In the genomic region with DNA sequence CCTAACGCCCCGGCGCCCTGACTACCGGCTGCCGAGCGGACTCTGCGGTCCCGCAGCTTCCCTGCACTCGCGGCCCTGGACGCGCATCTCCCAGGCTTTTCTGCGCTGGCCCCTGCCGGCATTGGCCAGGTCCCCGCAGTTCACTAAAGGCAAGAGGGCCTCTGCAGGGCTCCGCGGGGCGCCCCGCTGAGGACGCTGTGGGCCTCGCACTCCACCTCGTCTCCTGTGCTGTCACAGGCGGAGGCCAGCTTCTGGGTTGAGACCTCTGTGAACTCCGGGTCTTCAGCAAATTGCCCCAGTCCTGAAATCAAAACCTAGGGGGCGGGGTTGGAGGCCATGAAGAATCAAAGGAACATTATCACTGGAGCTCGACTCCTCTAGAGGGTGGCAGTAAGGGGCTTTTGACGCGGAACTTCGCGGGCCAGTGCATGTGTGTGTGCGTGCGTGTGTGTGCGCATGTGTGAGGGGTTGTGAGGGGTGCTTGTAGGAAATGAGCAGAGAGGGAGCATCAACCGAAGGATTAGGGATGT, we compare ENCODE assay signal across 8 cellular contexts.
DNase-seq lines count a peak whose midpoint lies in the region; ATAC-seq, FAIRE-seq and TF ChIP-seq lines count a peak whose summit lies in the region.

No MANE protein-coding gene starts in this region.

- FAIRE-seq in GM12878 (lab: Jason Lieb, UNC) (no peak), kidney (lab: Jason Lieb, UNC) (no peak), HTR-8/SVneo (lab: Jason Lieb, UNC) (no peak)

- H4K8ac ChIP-seq in IMR-90 (ENCODE audit: low read depth in 2 of 2, low read length in 2 of 2), result peak overlapping the region in 1 of 2 experiments; percentile 28; a peak in 1 of 4 replicates

- H3K9me3 ChIP-seq in IMR-90 (ENCODE audit: control insufficient read depth, insufficient read depth, low read length), result no peaks in the 10 kb centered on the region
- H3K9me3 ChIP-seq in GM12878 (replicated peaks; ENCODE audit: control insufficient read depth, insufficient read depth, low read length), result no peaks in the 10 kb centered on the region
- H3K9me3 ChIP-seq in kidney (ENCODE audit: control insufficient read depth in 1 of 2, low read length in 2 of 2), result no peaks in the 10 kb centered on the region

- no peak overlapping the region for H3K4ac ChIP-seq in IMR-90 (ENCODE audit: low read depth, low read length)

- no peaks in the 10 kb centered on the region for H4K20me1 ChIP-seq in IMR-90 (ENCODE audit: insufficient read depth, low read length)
- no peaks in the 10 kb centered on the region; the same call in 1 of the 2 replicates for H4K20me1 ChIP-seq in GM12878 (ENCODE audit: control insufficient read depth, insufficient read depth)

- no peak overlapping the region for H2BK20ac ChIP-seq in IMR-90 (ENCODE audit: low read depth, low read length)

- RAD21 ChIA-PET in GM12878 (lab: Charles Lee; ENCODE audit: unreplicated experiment), result no interaction called here

- in situ Hi-C loops in IMR-90 (cut with MboI; ENCODE audit: low sequenced_read_pairs), result loop anchor here (25.0 kb wide), 2 partner anchors 511 to 1311 kb away; no protein-coding TSS in a partner anchor
- in situ Hi-C loops in GM12878 (cut with MboI), result no loop called here

- H3K9ac ChIP-seq in IMR-90 (ENCODE audit: low read depth, low read length), result no peak overlapping the region
- peak overlapping the region; percentile 2; the same call in 1 of the 2 replicates for H3K9ac ChIP-seq in GM12878 (ENCODE audit: control insufficient read depth, insufficient read depth, low read length)
- peak overlapping the region in 1 of 2 donors; percentile 35 for H3K9ac ChIP-seq in kidney (ENCODE audit: low read length in 2 of 2)

- no peaks in the 10 kb centered on the region for H3K36me3 ChIP-seq in IMR-90 (ENCODE audit: control insufficient read depth, insufficient read depth, low read length)
- H3K36me3 ChIP-seq in GM12878 (ENCODE audit: control insufficient read depth in 2 of 2, insufficient read depth in 2 of 2, low read length in 1 of 2), result no peaks in the 10 kb centered on the region
- no peaks in the 10 kb centered on the region for H3K36me3 ChIP-seq in kidney (ENCODE audit: control insufficient read depth in 1 of 2, insufficient read depth in 2 of 2, low read length in 2 of 2)

- H3K14ac ChIP-seq in IMR-90 (replicated peaks; ENCODE audit: low read depth, low read length), result no peak overlapping the region

- no peak for TF ChIP-seq EP300 in GM12878 (IDR thresholded peaks at IDR 0.05; ENCODE audit: borderline replicate concordance in 1 of 2, control insufficient read depth in 1 of 2, low read depth in 2 of 2, low read length in 2 of 2)

- intact Hi-C loops in IMR-90 (cut with micrococcal nuclease) (no loop called here), GM12878 (cut with micrococcal nuclease; ENCODE audit: unreplicated experiment) (no loop called here), kidney (cut with DNase I) (no loop called here)

- CTCF ChIA-PET in IMR-90 (lab: Yijun Ruan, JAX), result no interaction called here
- CTCF ChIA-PET in GM12878 (lab: Yijun Ruan, JAX), result interaction anchor here (0.7 kb wide), 1 partner anchor 868 kb away, joined by 3 read pairs; no protein-coding TSS in a partner anchor

- no peak overlapping the region for H2BK15ac ChIP-seq in IMR-90 (ENCODE audit: low read depth, low read length)

- no peak overlapping the region for H3K23ac ChIP-seq in IMR-90 (ENCODE audit: low read depth, low read length)

- H2BK5ac ChIP-seq in IMR-90 (ENCODE audit: low read depth, low read length, poor library complexity, severe bottlenecking), result no peak overlapping the region

- no peak overlapping the region for H3K18ac ChIP-seq in IMR-90 (ENCODE audit: low read depth, low read length)

- no peak overlapping the region; the same call in 1 of the 2 replicates for H3K4me2 ChIP-seq in IMR-90 (ENCODE audit: low read depth, low read length)
- peak overlapping the region; percentile 66; the same call in 1 of the 2 replicates for H3K4me2 ChIP-seq in GM12878 (ENCODE audit: control insufficient read depth, insufficient read depth)

- ATAC-seq in GM18861 (IDR thresholded peaks at IDR 0.05; ENCODE audit: unreplicated experiment) (peak; percentile 39), IMR-90 (ENCODE audit: low read depth) (peak; percentile 13; the same call in 1 of the 2 replicates), GM12878 (peak; percentile 78)

- no peak overlapping the region for H2BK120ac ChIP-seq in IMR-90 (ENCODE audit: low read depth, low read length)

- H2AFZ ChIP-seq in IMR-90 (replicated peaks; ENCODE audit: low read length, poor library complexity), result peak overlapping the region; percentile 88
- peak overlapping the region; percentile 20 for H2AFZ ChIP-seq in GM12878 (ENCODE audit: control insufficient read depth, low read depth, low read length)

- peaks cover 3% of the 10 kb centered on the region; the same call in 1 of the 2 replicates for H3K9me1 ChIP-seq in IMR-90 (ENCODE audit: insufficient read depth, low read length)

- no peaks in the 10 kb centered on the region for H3K79me1 ChIP-seq in IMR-90 (ENCODE audit: low read depth in 1 of 2, low read length in 2 of 2)

- POLR2A ChIA-PET in IMR-90 (lab: Charles Lee; ENCODE audit: unreplicated experiment), result no interaction called here
- POLR2A ChIA-PET in GM12878 (lab: Charles Lee), result no interaction called here

- dilution Hi-C loops in IMR-90 (cut with HindIII; ENCODE audit: low sequenced_read_pairs, unreplicated experiment), result no loop called here

- no peak for TF ChIP-seq CTCF in IMR-90 (conservative IDR thresholded peaks at IDR 0.05; ENCODE audit: low read depth, low read length)
- peak in 2 of 3 experiments; percentile 10 to 18; a peak in 2 of 6 replicates for TF ChIP-seq CTCF in GM12878 (IDR thresholded peaks at IDR 0.05 in 2 of 3, conservative IDR thresholded peaks at IDR 0.05 in 1 of 3; ENCODE audit: control insufficient read depth in 2 of 3, extremely low read depth in 1 of 3, insufficient read depth in 1 of 3, low read depth in 3 of 3, low read length in 3 of 3)
- no peak for TF ChIP-seq CTCF in kidney (IDR thresholded peaks at IDR 0.05; ENCODE audit: borderline replicate concordance, extremely low read depth, insufficient read depth)

- H3K4me3 ChIP-seq in IMR-90 (ENCODE audit: insufficient read depth, low read depth, low read length) (no peak overlapping the region), GM12878 (peak overlapping the region; percentile 51), kidney (ENCODE audit: low read length in 2 of 2) (peak overlapping the region; percentile 40 to 55)

- no TSS peak for BruUV-seq in IMR-90 (replicated peaks; lab: Mats Ljungman, UMichigan)
- BruUV-seq in GM12878 (replicated peaks; lab: Mats Ljungman, UMichigan), result no TSS peak

- TF ChIP-seq RAD21 in IMR-90 (IDR thresholded peaks at IDR 0.05; ENCODE audit: low read length) (no peak), GM12878 (IDR thresholded peaks at IDR 0.05; ENCODE audit: insufficient read depth, low read depth, low read length) (no peak)

- no peak overlapping the region for H3K56ac ChIP-seq in IMR-90 (ENCODE audit: extremely low read depth, insufficient read depth, low read length)

- H3K27me3 ChIP-seq in IMR-90 (ENCODE audit: control insufficient read depth, insufficient read depth, low read length), result peaks cover 22% of the 10 kb centered on the region
- H3K27me3 ChIP-seq in GM12878 (replicated peaks in 1 of 2; ENCODE audit: control insufficient read depth in 2 of 2, insufficient read depth in 2 of 2, low read length in 1 of 2), result peaks cover 5 to 7% of the 10 kb centered on the region in 2 experiments

- H2AK9ac ChIP-seq in IMR-90 (replicated peaks; ENCODE audit: low read depth, low read length, poor library complexity), result no peak overlapping the region

- no peaks in the 10 kb centered on the region for H3K79me2 ChIP-seq in GM12878 (ENCODE audit: control insufficient read depth, insufficient read depth, low read length)

- no peak overlapping the region for H4K91ac ChIP-seq in IMR-90 (ENCODE audit: insufficient read depth, low read depth, low read length)

- H3K27ac ChIP-seq in IMR-90 (ENCODE audit: insufficient read depth, low read length) (no peak overlapping the region), GM12878 (ENCODE audit: control insufficient read depth, insufficient read depth) (no peak overlapping the region), kidney (ENCODE audit: low read depth in 2 of 2, low read length in 2 of 2) (peak overlapping the region; percentile 60 to 61)

- SMC1A ChIA-PET in GM12878 (lab: Charles Lee; ENCODE audit: uncharacterized antibody, unreplicated experiment), result no interaction called here

- 49% methylated on average over 17 of the region's 34 CpGs; no CpG with 5 or more reads in 1 of the 2 experiments for WGBS in IMR-90 (ENCODE audit: extremely low coverage in 2 of 2, insufficient read length in 1 of 2), 2 experiments
- 41% methylated on average over 29 of the region's 34 CpGs for WGBS in GM12878 (ENCODE audit: insufficient coverage, insufficient replicate concordance, low lambda C conversion rate, missing lambda C conversion rate)

- no peak for TF ChIP-seq POLR2A in IMR-90 (IDR thresholded peaks at IDR 0.05; ENCODE audit: low read depth, low read length)
- TF ChIP-seq POLR2A in GM12878 (IDR thresholded peaks at IDR 0.05; ENCODE audit: low read depth, low read length), result no peak

- H3K4me1 ChIP-seq in IMR-90 (ENCODE audit: control insufficient read depth, insufficient read depth, low read length), result peaks cover 3% of the 10 kb centered on the region; the same call in 1 of the 2 replicates
- H3K4me1 ChIP-seq in GM12878 (ENCODE audit: control insufficient read depth, insufficient read depth, low read length), result no peaks in the 10 kb centered on the region
- H3K4me1 ChIP-seq in kidney (ENCODE audit: control insufficient read depth in 1 of 2, insufficient read depth in 1 of 2, low read depth in 1 of 2, low read length in 2 of 2), result peaks cover 0 to 6% of the 10 kb centered on the region in 2 donors

- H2AK5ac ChIP-seq in IMR-90 (ENCODE audit: low read depth, low read length), result no peak overlapping the region

- no peak overlapping the region; the same call in 1 of the 2 replicates for H4K5ac ChIP-seq in IMR-90 (ENCODE audit: low read depth, low read length)

- DNase-seq in IMR-90, result no peak
- no peak for DNase-seq in GM12878 (ENCODE audit: low read depth, low spot score)
- peak; percentile 77 for DNase-seq in kidney
- DNase-seq in stimulated activated CD4-positive, alpha-beta T cell treated with anti-CD3 and anti-CD28 coated beads, Interleukin-4, amount 100 ng/mL, for 4 hours, result peak; percentile 11 to 35
- no peak for DNase-seq in HTR-8/SVneo (ENCODE audit: insufficient read length, low spot score)
- no peak for DNase-seq in MV-4-11 (lab: John Stamatoyannopoulos, UW)
- DNase-seq in activated CD4-positive, CD25-positive, alpha-beta regulatory T cell (lab: John Stamatoyannopoulos, UW), result no peak

TF ChIP-seq in IMR-90, 13 proteins besides CTCF, POLR2A, EP300 and RAD21 (continues in another document):
- TF ChIP-seq SMC3 (IDR thresholded peaks at IDR 0.05; ENCODE audit: low read depth, low read length) (no peak), NFE2L2 (IDR thresholded peaks at IDR 0.05; ENCODE audit: low read depth, low read length) (no peak), MAZ (IDR thresholded peaks at IDR 0.05; ENCODE audit: borderline replicate concordance, low read depth, low read length) (no peak)

TF ChIP-seq in GM12878, 131 proteins besides CTCF, POLR2A, EP300 and RAD21 (continues in another document):
- TF ChIP-seq RUNX3 (IDR thresholded peaks at IDR 0.05; ENCODE audit: low read length) (no peak), NFIC (IDR thresholded peaks at IDR 0.05; ENCODE audit: low read depth, low read length) (no peak), IKZF1 (conservative IDR thresholded peaks at IDR 0.05) (no peak)

Comparison
In these comparisons a context has a peak if more than half of its experiments do, and no peak if none do; other contexts are left out.
1. ATAC-seq: peak in every context shown above with its lines; median percentile 78 in GM12878; 39 in GM18861; 13 in IMR-90.
2. DNase-seq: peak in kidney (single experiment) and stimulated activated CD4-positive, alpha-beta T cell treated with anti-CD3 and anti-CD28 coated beads, Interleukin-4, amount 100 ng/mL, for 4 hours (2 of 2); none in IMR-90 (single experiment), GM12878 (single experiment), HTR-8/SVneo (single experiment), MV-4-11 (single experiment) and activated CD4-positive, CD25-positive, alpha-beta regulatory T cell (0 of 4).
3. H3K27ac ChIP-seq: peak in kidney (2 of 2); none in IMR-90 (single experiment) and GM12878 (single experiment).
4. CTCF ChIP-seq: peak in GM12878 (2 of 3); none in IMR-90 (single experiment) and kidney (single experiment).